In the genomic region with DNA sequence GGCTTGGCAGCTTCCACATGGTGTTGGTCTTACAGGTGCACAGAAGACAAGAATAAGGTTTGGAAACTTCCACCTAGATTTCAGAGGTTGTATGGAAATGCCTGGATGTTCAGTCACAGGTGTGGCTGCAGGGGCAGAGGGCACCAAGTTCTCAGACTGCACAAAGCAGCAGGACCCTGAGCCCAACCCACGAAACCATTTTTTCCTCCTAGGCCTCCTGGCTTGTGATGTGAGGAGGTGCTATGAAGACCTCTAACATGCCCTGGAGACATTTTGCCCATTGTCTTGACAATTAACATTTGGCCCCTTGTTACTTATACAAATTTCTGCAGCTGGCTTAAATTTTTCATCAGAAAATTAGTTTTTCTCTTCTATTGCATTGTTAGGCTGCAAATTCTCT, we compare ENCODE assay signal across 22 cellular contexts.
DNase-seq lines count a peak whose midpoint lies in the region; ATAC-seq, FAIRE-seq and TF ChIP-seq lines count a peak whose summit lies in the region.
"Had no signal": no experiment of that assay in that cellular context is flagged by ENCODE, and none has a peak within 500 bp of the region (broad histone marks: within the 10 kb centered on the region; RNA-seq: fewer than 3 reads in every experiment).

No MANE protein-coding gene starts in this region.

- TF ChIP-seq EP300 in K562 (IDR thresholded peaks at IDR 0.05; ENCODE audit: low read length): no peak

- no peak overlapping the region for H3K27ac Mint-ChIP-seq in endodermal cell
- H3K27ac Mint-ChIP-seq: B cell; CD4-positive, alpha-beta T cell; CD8-positive, alpha-beta memory T cell; GM23338; H9; HFFc6 had no signal

- no peaks in the 10 kb centered on the region for H3F3A ChIP-seq in DOHH2 (ENCODE audit: control insufficient read depth, insufficient read depth)

- 14% methylated on average over 1 of the region's 1 CpG for WGBS in K562 (ENCODE audit: insufficient coverage, low coverage, missing lambda C conversion rate)
- 89% methylated on average over 1 of the region's 1 CpG; no CpG with 5 or more reads in 1 of the 2 experiments for WGBS in endodermal cell (ENCODE audit: insufficient coverage in 1 of 2, insufficient read length in 1 of 2), 2 experiments
- 93 to 100% methylated on average over 1 of the region's 1 CpG for WGBS in testis, 2 donors
- 100% methylated on average over 1 of the region's 1 CpG for WGBS in body of pancreas, 2 donors

- no peaks in the 10 kb centered on the region for H3K9me1 ChIP-seq in K562 (ENCODE audit: control insufficient read depth, insufficient read depth, low read length)

- intact Hi-C loops in K562 (cut with micrococcal nuclease): no loop called here
- intact Hi-C loops in testis (cut with DNase I; ENCODE audit: low total_unique reads): no loop called here
- intact Hi-C loops in body of pancreas (cut with DNase I): no loop called here
- intact Hi-C loops in upper lobe of right lung (cut with DNase I): no loop called here

- POLR2A ChIA-PET in K562 (lab: Yijun Ruan, JAX): no interaction called here

- CTCF ChIA-PET in K562 (lab: Yijun Ruan, JAX; ENCODE audit: low intra/inter-chr PET ratio): no interaction called here

- no peaks in the 10 kb centered on the region for H3K79me2 ChIP-seq in DOHH2 (ENCODE audit: control insufficient read depth, low read length)
- H3K79me2 ChIP-seq in K562 (ENCODE audit: control insufficient read depth, insufficient read depth, low read length): no peaks in the 10 kb centered on the region

- in situ Hi-C loops in K562 (cut with MboI): no loop called here

- H3K27me3 ChIP-seq in DOHH2 (ENCODE audit: control insufficient read depth, low read length) (no peaks in the 10 kb centered on the region), K562 (ENCODE audit: control insufficient read depth in 2 of 2, insufficient read depth in 2 of 2, low read length in 2 of 2) (no peaks in the 10 kb centered on the region), endodermal cell (ENCODE audit: control insufficient read depth, insufficient read depth, low read length, poor library complexity, severe bottlenecking) (no peaks in the 10 kb centered on the region), testis (no peaks in the 10 kb centered on the region), body of pancreas (no peaks in the 10 kb centered on the region), upper lobe of right lung (no peaks in the 10 kb centered on the region)
- H3K27me3 ChIP-seq: BLaER1 treated with 17β-estradiol and CSF1 and Interleukin-3, amounts not matched to agents 10 nM and 100 nM had no signal

- TF ChIP-seq CTCF in DOHH2 (IDR thresholded peaks at IDR 0.05; ENCODE audit: low read depth, low read length, poor library complexity, severe bottlenecking) (no peak), K562 (IDR thresholded peaks at IDR 0.05 in 2 of 3, conservative IDR thresholded peaks at IDR 0.05 in 1 of 3; ENCODE audit: insufficient read depth in 2 of 3, low read depth in 1 of 3, low read length in 3 of 3) (no peak), endodermal cell (conservative IDR thresholded peaks at IDR 0.05) (no peak), testis (IDR thresholded peaks at IDR 0.05) (no peak), body of pancreas (IDR thresholded peaks at IDR 0.05) (no peak), upper lobe of right lung (IDR thresholded peaks at IDR 0.05) (no peak)

- BruUV-seq in K562 (replicated peaks; lab: Mats Ljungman, UMichigan): no TSS peak

- H3K4me3 ChIP-seq in DOHH2 (ENCODE audit: low read length) (peak overlapping the region; percentile 22; the same call in 1 of the 2 replicates), K562 (no peak overlapping the region), endodermal cell (ENCODE audit: low read length) (peak overlapping the region; percentile 69), testis (no peak overlapping the region), body of pancreas (no peak overlapping the region), upper lobe of right lung (no peak overlapping the region)
- H3K4me3 ChIP-seq: GM12878, GM23338 had no signal

- H3K4me3 Mint-ChIP-seq in endodermal cell: no peak overlapping the region
- H3K4me3 Mint-ChIP-seq: B cell; CD14-positive monocyte; CD4-positive, alpha-beta T cell; CD8-positive, alpha-beta memory T cell; GM23338; H9; HFFc6 had no signal

- ATAC-seq in K562 (no peak), body of pancreas (no peak), upper lobe of right lung (no peak), GM18867 (IDR thresholded peaks at IDR 0.05; ENCODE audit: unreplicated experiment) (no peak)
- ATAC-seq: GM12878, GM23338, HCT116 had no signal

- H3K4me1 ChIP-seq in DOHH2 (ENCODE audit: control insufficient read depth, low read length) (peaks cover 16% of the 10 kb centered on the region), K562 (replicated peaks in 1 of 2; ENCODE audit: control insufficient read depth in 2 of 2, insufficient read depth in 2 of 2, low read length in 2 of 2) (0 out of 5 replicates have a peak, but pooled peaks cover 0 to under 1% of the 10 kb centered on the region in 2 experiments), endodermal cell (ENCODE audit: control insufficient read depth, insufficient read depth, low read length) (no peaks in the 10 kb centered on the region), testis (no peaks in the 10 kb centered on the region), body of pancreas (no peaks in the 10 kb centered on the region), upper lobe of right lung (no peaks in the 10 kb centered on the region)

- H3K9me3 ChIP-seq in DOHH2 (ENCODE audit: control insufficient read depth, insufficient read depth, low read length): peaks cover 39% of the 10 kb centered on the region
- no peaks in the 10 kb centered on the region for H3K9me3 ChIP-seq in K562 (replicated peaks; ENCODE audit: control insufficient read depth, insufficient read depth, low read depth, low read length)
- peaks cover 48% of the 10 kb centered on the region for H3K9me3 ChIP-seq in endodermal cell (ENCODE audit: control insufficient read depth, low read length)
- no peaks in the 10 kb centered on the region for H3K9me3 ChIP-seq in testis
- no peaks in the 10 kb centered on the region for H3K9me3 ChIP-seq in body of pancreas
- H3K9me3 ChIP-seq in upper lobe of right lung: no peaks in the 10 kb centered on the region

- peaks cover 49% of the 10 kb centered on the region for H3K36me3 Mint-ChIP-seq in endodermal cell (ENCODE audit: low read depth)

- no peaks in the 10 kb centered on the region for H3K27me3 Mint-ChIP-seq in endodermal cell (ENCODE audit: insufficient read depth)
- H3K27me3 Mint-ChIP-seq: B cell; CD4-positive, alpha-beta T cell; CD8-positive, alpha-beta memory T cell had no signal

- DNase-seq in K562 (ENCODE audit: extremely low read depth in 1 of 4, low spot score in 3 of 4) (no peak), endodermal cell (peak; percentile 29), testis (peak; percentile 5), body of pancreas (no peak), upper lobe of right lung (no peak), hepatic stellate cell (ENCODE audit: low spot score) (no peak)
- DNase-seq: Calu3; CD4-positive, alpha-beta T cell; CD8-positive, alpha-beta memory T cell; DND-41; EL; GDM1; H9; HFFc6 had no signal

- TF ChIP-seq POLR2A in K562 (conservative IDR thresholded peaks at IDR 0.05) (no peak), testis (IDR thresholded peaks at IDR 0.05) (no peak), body of pancreas (IDR thresholded peaks at IDR 0.05) (no peak)

- H3K9me3 Mint-ChIP-seq in endodermal cell: peaks cover 57% of the 10 kb centered on the region

- H3K9me2 ChIP-seq in DOHH2 (replicated peaks; ENCODE audit: control insufficient read depth, low read length): no peaks in the 10 kb centered on the region

- no peak for TF ChIP-seq RAD21 in K562 (CRISPR knock-in tag; conservative IDR thresholded peaks at IDR 0.05 in 1 of 2, IDR thresholded peaks at IDR 0.05 in 1 of 2)

- H3K4me1 Mint-ChIP-seq in endodermal cell: no peaks in the 10 kb centered on the region
- H3K4me1 Mint-ChIP-seq: CD14-positive monocyte; CD8-positive, alpha-beta memory T cell; GM23338; H9 had no signal

- no peak overlapping the region for H3K27ac ChIP-seq in DOHH2 (ENCODE audit: low read depth, low read length)
- no peak overlapping the region for H3K27ac ChIP-seq in K562 (ENCODE audit: extremely low read depth, low read depth, low read length)
- no peak overlapping the region for H3K27ac ChIP-seq in endodermal cell (ENCODE audit: low read depth, low read length)
- H3K27ac ChIP-seq in testis: no peak overlapping the region
- no peak overlapping the region for H3K27ac ChIP-seq in body of pancreas
- no peak overlapping the region for H3K27ac ChIP-seq in upper lobe of right lung
- H3K27ac ChIP-seq: BLaER1 treated with 17β-estradiol and CSF1 and Interleukin-3, amounts not matched to agents 10 nM and 100 nM had no signal

- H3K9ac ChIP-seq in K562 (ENCODE audit: insufficient read depth in 1 of 2, low read depth in 2 of 2, low read length in 2 of 2): no peak overlapping the region
- H3K9ac ChIP-seq in endodermal cell (ENCODE audit: extremely low read depth, low read length, poor library complexity, severe bottlenecking): no peak overlapping the region
- H3K9ac ChIP-seq: BLaER1 treated with 17β-estradiol and CSF1 and Interleukin-3, amounts not matched to agents 10 nM and 100 nM had no signal

- H2AFZ ChIP-seq in K562 (ENCODE audit: low read depth, low read length): no peak overlapping the region
- H2AFZ ChIP-seq: GM23338 had no signal

- H4K20me1 ChIP-seq in DOHH2 (ENCODE audit: control insufficient read depth, insufficient read depth, low read depth, low read length) (no peaks in the 10 kb centered on the region), K562 (replicated peaks; ENCODE audit: control insufficient read depth, insufficient read depth, low read length) (no peaks in the 10 kb centered on the region)

- H3K4me2 ChIP-seq in DOHH2 (ENCODE audit: low read length) (peak overlapping the region; percentile 31; the same call in 1 of the 2 replicates), K562 (ENCODE audit: insufficient read depth, low read length) (no peak overlapping the region)
- H3K4me2 ChIP-seq: GM23338 had no signal

- FAIRE-seq in K562 (lab: Jason Lieb, UNC): no peak
- FAIRE-seq: GM12878 had no signal

- peaks cover 39% of the 10 kb centered on the region for H3K36me3 ChIP-seq in DOHH2 (ENCODE audit: control insufficient read depth, low read length)
- no peaks in the 10 kb centered on the region for H3K36me3 ChIP-seq in K562 (ENCODE audit: control insufficient read depth, insufficient read depth, low read length)
- H3K36me3 ChIP-seq in endodermal cell (ENCODE audit: control insufficient read depth, insufficient read depth, low read length): peaks cover 4% of the 10 kb centered on the region
- no peaks in the 10 kb centered on the region for H3K36me3 ChIP-seq in testis (ENCODE audit: low read depth, missing control alignments)
- no peaks in the 10 kb centered on the region for H3K36me3 ChIP-seq in body of pancreas (replicated peaks in 1 of 2; ENCODE audit: insufficient read depth in 1 of 2, low read depth in 2 of 2)
- H3K36me3 ChIP-seq in upper lobe of right lung: no peaks in the 10 kb centered on the region

TF ChIP-seq in K562, 482 proteins besides CTCF, POLR2A, EP300 and RAD21:
- TF ChIP-seq ZFP36 (IDR thresholded peaks at IDR 0.05; ENCODE audit: low read depth, low read length, partially characterized antibody): peak; percentile 49
- no peak for TF ChIP-seq PCBP2 (IDR thresholded peaks at IDR 0.05; ENCODE audit: low read depth, low read length, poor library complexity, severe bottlenecking)
- TF ChIP-seq HDAC3 (IDR thresholded peaks at IDR 0.05; ENCODE audit: borderline replicate concordance, partially characterized antibody): no peak
TF ChIP-seq in K562: peak in this region for 1.

Comparison
In these comparisons a context has a peak if more than half of its experiments do, and no peak if none do; other contexts are left out.
1. H3K4me3 ChIP-seq: peak in DOHH2 (single experiment) and endodermal cell (single experiment); none in K562 (single experiment), testis (0 of 2), body of pancreas (0 of 2) and upper lobe of right lung (single experiment).
2. DNase-seq: peak in endodermal cell (single experiment) and testis (single experiment); none in K562 (0 of 4), body of pancreas (0 of 4), upper lobe of right lung (single experiment) and hepatic stellate cell (single experiment).